ENCODE assay signal across 7 cellular contexts in genomic region chr22:27879923-27880322, GRCh38. TPM values are rescaled to one million over a fixed set of nuclear protein-coding genes. Genes with fewer than 3 reads are reported as not detected.
DNase-seq lines count a peak whose midpoint lies in the region; ATAC-seq, FAIRE-seq and TF ChIP-seq lines count a peak whose summit lies in the region.

No MANE protein-coding gene starts in this region.

- no peak overlapping the region for H3K27ac ChIP-seq in GM12878 (ENCODE audit: control insufficient read depth, insufficient read depth)
- H3K27ac ChIP-seq in kidney (ENCODE audit: low read depth in 2 of 2, low read length in 2 of 2), result no peak overlapping the region
- H3K27ac ChIP-seq in transverse colon, result peak overlapping the region; percentile 68 to 85 (median 80)

- BruUV-seq in GM12878 (replicated peaks; lab: Mats Ljungman, UMichigan), result no TSS peak

- 88% methylated on average over 1 of the region's 1 CpG for WGBS in GM12878 (ENCODE audit: insufficient coverage, insufficient replicate concordance, low lambda C conversion rate, missing lambda C conversion rate)
- 67 to 94% methylated on average over 1 of the region's 1 CpG for WGBS in transverse colon (ENCODE audit: low coverage in 1 of 2), 2 donors

- H3K27me3 ChIP-seq in Loucy (ENCODE audit: insufficient read depth, low read length, poor library complexity, severe bottlenecking), result no peaks in the 10 kb centered on the region
- H3K27me3 ChIP-seq in GM12878 (replicated peaks in 1 of 2; ENCODE audit: control insufficient read depth in 2 of 2, insufficient read depth in 2 of 2, low read length in 1 of 2), result no peaks in the 10 kb centered on the region
- no peaks in the 10 kb centered on the region for H3K27me3 ChIP-seq in transverse colon

- TF ChIP-seq EP300 in GM12878 (IDR thresholded peaks at IDR 0.05; ENCODE audit: borderline replicate concordance in 1 of 2, control insufficient read depth in 1 of 2, low read depth in 2 of 2, low read length in 2 of 2) (no peak), transverse colon (IDR thresholded peaks at IDR 0.05; ENCODE audit: low read depth) (no peak)

- no peak for TF ChIP-seq RAD21 in GM12878 (IDR thresholded peaks at IDR 0.05; ENCODE audit: insufficient read depth, low read depth, low read length)

- H3K4me3 ChIP-seq in Loucy (ENCODE audit: low read length, poor library complexity, severe bottlenecking) (no peak overlapping the region), GM12878 (no peak overlapping the region), kidney (ENCODE audit: low read length in 2 of 2) (no peak overlapping the region), transverse colon (no peak overlapping the region)

- TF ChIP-seq CTCF in GM10248 (IDR thresholded peaks at IDR 0.05; ENCODE audit: control extremely low read depth, extremely low read depth, low read depth, missing control alignments), result peak; percentile 45
- peak; percentile 69 for TF ChIP-seq CTCF in Loucy (conservative IDR thresholded peaks at IDR 0.05; ENCODE audit: low read length)
- TF ChIP-seq CTCF in GM12878 (IDR thresholded peaks at IDR 0.05 in 2 of 3, conservative IDR thresholded peaks at IDR 0.05 in 1 of 3; ENCODE audit: control insufficient read depth in 2 of 3, extremely low read depth in 1 of 3, insufficient read depth in 1 of 3, low read depth in 3 of 3, low read length in 3 of 3), result peak; percentile 44 to 61 (median 60)
- TF ChIP-seq CTCF in kidney (IDR thresholded peaks at IDR 0.05; ENCODE audit: borderline replicate concordance, extremely low read depth, insufficient read depth), result peak; percentile 11
- peak; percentile 48 to 57 (median 53) for TF ChIP-seq CTCF in transverse colon (IDR thresholded peaks at IDR 0.05)

- CTCF ChIA-PET in GM10248 (lab: Yijun Ruan, JAX) (interaction anchor here (0.7 to 11.2 kb wide), 17 partner anchors 9 to 589 kb away, joined by 3 to 128 read pairs (median 6); no protein-coding TSS in a partner anchor), GM12878 (lab: Yijun Ruan, JAX) (interaction anchor here (0.5 to 5.6 kb wide), 20 partner anchors 9 to 703 kb away, joined by 3 to 87 read pairs (median 6); partner anchors contain the start of gene PITPNB)

- H4K20me1 ChIP-seq in Loucy (ENCODE audit: insufficient read depth, low read length, poor library complexity, severe bottlenecking), result peaks cover 27% of the 10 kb centered on the region
- peaks cover 7% of the 10 kb centered on the region for H4K20me1 ChIP-seq in GM12878 (ENCODE audit: control insufficient read depth, insufficient read depth)

- no peak overlapping the region for H3K9ac ChIP-seq in Loucy (ENCODE audit: low read depth, low read length, poor library complexity, severe bottlenecking)
- H3K9ac ChIP-seq in GM12878 (ENCODE audit: control insufficient read depth, insufficient read depth, low read length), result no peak overlapping the region
- H3K9ac ChIP-seq in kidney (ENCODE audit: low read length in 2 of 2), result no peak overlapping the region

- no peak for TF ChIP-seq POLR2A in GM12878 (IDR thresholded peaks at IDR 0.05; ENCODE audit: low read depth, low read length)
- no peak for TF ChIP-seq POLR2A in transverse colon (IDR thresholded peaks at IDR 0.05)

- DNase-seq in GM10248 (ENCODE audit: extremely low spot score) (peak; percentile 28), GM12878 (ENCODE audit: low read depth, low spot score) (no peak), kidney (no peak), transverse colon (no peak), HuH-7.5 (ENCODE audit: low spot score) (no peak)
- no peak for DNase-seq in activated naive CD4-positive, alpha-beta T cell treated with Interleukin-2 at 50 U/mL for 16 hours

- H3K4me1 ChIP-seq in Loucy (ENCODE audit: insufficient read depth, low read length, poor library complexity, severe bottlenecking) (peaks cover 17% of the 10 kb centered on the region), GM12878 (ENCODE audit: control insufficient read depth, insufficient read depth, low read length) (peaks cover 34% of the 10 kb centered on the region), kidney (ENCODE audit: control insufficient read depth in 1 of 2, insufficient read depth in 1 of 2, low read depth in 1 of 2, low read length in 2 of 2) (peaks cover 3 to 11% of the 10 kb centered on the region in 2 donors), transverse colon (peaks cover 22 to 89% (median 39%) of the 10 kb centered on the region in 4 donors)

- FAIRE-seq in GM12878 (lab: Jason Lieb, UNC), result no peak
- FAIRE-seq in kidney (lab: Jason Lieb, UNC), result no peak

- SMC1A ChIA-PET in GM12878 (lab: Charles Lee; ENCODE audit: uncharacterized antibody, unreplicated experiment), result interaction anchor here (0.8 to 9.0 kb wide), 11 partner anchors 12 to 132 kb away, joined by 3 to 65 read pairs (median 4); partner anchors contain the start of gene PITPNB

- no peaks in the 10 kb centered on the region for H3K9me2 ChIP-seq in Loucy (replicated peaks; ENCODE audit: low read depth, low read length)

- H3K4me2 ChIP-seq in Loucy (ENCODE audit: low read depth, low read length, poor library complexity, severe bottlenecking) (no peak overlapping the region), GM12878 (ENCODE audit: control insufficient read depth, insufficient read depth) (no peak overlapping the region)

- in situ Hi-C loops in GM12878 (cut with MboI) (no loop called here), transverse colon (cut with MboI; ENCODE audit: low pct_ligation_motif_present in 1 of 4, low pct_unique_long_range_greater_than_20kb in 1 of 4, low sequenced_read_pairs in 3 of 4) (loop anchor here (5.0 to 25.0 kb wide), 2 partner anchors 132 to 707 kb away; no protein-coding TSS in a partner anchor)

- H2AFZ ChIP-seq in Loucy (ENCODE audit: low read length) (no peak overlapping the region), GM12878 (ENCODE audit: control insufficient read depth, low read depth, low read length) (no peak overlapping the region)

- ATAC-seq in GM12878, result peak; percentile 89

- RAD21 ChIA-PET in GM12878 (lab: Charles Lee; ENCODE audit: unreplicated experiment), result interaction anchor here (0.7 to 1.4 kb wide), 3 partner anchors 14 to 709 kb away, joined by 3 read pairs; no protein-coding TSS in a partner anchor

- H3F3A ChIP-seq in Loucy (ENCODE audit: low read depth), result no peaks in the 10 kb centered on the region

- intact Hi-C loops in GM12878 (cut with micrococcal nuclease; ENCODE audit: unreplicated experiment) (loop anchor here (1.0 kb wide), 1 partner anchor 129 kb away; no protein-coding TSS in a partner anchor), kidney (cut with DNase I) (loop anchor here (5.0 kb wide), 1 partner anchor 132 kb away; no protein-coding TSS in a partner anchor), transverse colon (cut with DNase I; ENCODE audit: low total_unique reads) (no loop called here)

- H3K79me2 ChIP-seq in Loucy (ENCODE audit: insufficient read depth, low read length), result peaks cover 42% of the 10 kb centered on the region; the same call in 1 of the 2 replicates
- peaks cover 9% of the 10 kb centered on the region for H3K79me2 ChIP-seq in GM12878 (ENCODE audit: control insufficient read depth, insufficient read depth, low read length)

- H3K9me3 ChIP-seq in Loucy (ENCODE audit: insufficient read depth, low read depth, low read length), result no peaks in the 10 kb centered on the region
- no peaks in the 10 kb centered on the region for H3K9me3 ChIP-seq in GM12878 (replicated peaks; ENCODE audit: control insufficient read depth, insufficient read depth, low read length)
- H3K9me3 ChIP-seq in kidney (ENCODE audit: control insufficient read depth in 1 of 2, low read length in 2 of 2), result no peaks in the 10 kb centered on the region
- no peaks in the 10 kb centered on the region for H3K9me3 ChIP-seq in transverse colon

- H3K36me3 ChIP-seq in Loucy (ENCODE audit: insufficient read depth, low read length) (peaks cover 11% of the 10 kb centered on the region; the same call in 1 of the 2 replicates), GM12878 (ENCODE audit: control insufficient read depth in 2 of 2, insufficient read depth in 2 of 2, low read length in 1 of 2) (peaks cover 5 to 20% of the 10 kb centered on the region in 2 experiments), kidney (ENCODE audit: control insufficient read depth in 1 of 2, insufficient read depth in 2 of 2, low read length in 2 of 2) (peaks cover 0 to 3% of the 10 kb centered on the region in 2 donors), transverse colon (no peaks in the 10 kb centered on the region)

- POLR2A ChIA-PET in GM10248 (lab: Yijun Ruan, JAX) (no interaction called here), GM12878 (lab: Charles Lee) (interaction anchor here (1.4 kb wide), 1 partner anchor 34 kb away, joined by 3 read pairs; no protein-coding TSS in a partner anchor)

TF ChIP-seq in GM12878, 131 proteins besides CTCF, POLR2A, EP300 and RAD21 (continues in another document):
- TF ChIP-seq YY1 (IDR thresholded peaks at IDR 0.05; ENCODE audit: low read depth, low read length), result peak; percentile 48; the same call in 1 of the 2 replicates
- no peak for TF ChIP-seq DPF2 (IDR thresholded peaks at IDR 0.05)

RNA-seq across cellular contexts. Expression of gene PITPNB, which starts 39.1 kb away (rescaled TPM):
- total RNA-seq in GM12878 (2013; cell fraction: nucleolus; rRNA removed), result 136 and 166 TPM in 2 replicates
- total RNA-seq in GM12878 (2014; rRNA removed) (19.7 and 20.1 TPM in 2 replicates), GM12878 (2014; rRNA removed; fragmentation: Illumina TruSeq; extraction: Trizol) (24.8 and 25.4 TPM in 2 replicates), GM12878 (2021) (73.0 and 75.9 TPM in 2 replicates), kidney (72.0 TPM), transverse colon (10 to 100 TPM; 28.0 to 48.2 (median 40.3) TPM)
- polyA plus RNA-seq in GM12878 (2011; ENCODE audit: low read depth), result 35.7 TPM
- polyA plus RNA-seq in GM12878 (2011; rRNA removed) (76.4 and 76.9 TPM in 2 replicates), GM12878 (2014; fragmentation: Illumina TruSeq; extraction: Trizol) (76.1 and 97.2 TPM in 2 replicates), GM12878 (2014; fragmentation: Nextera tagmentation; extraction: Ambion mirVana) (10 to 100 TPM; 43.5 to 52.8 TPM), GM12878 (2014; rRNA removed) (47.0 and 53.9 TPM in 2 replicates), GM12878 (2016; fragmentation: Nextera tagmentation; extraction: Ambion mirVana) (100 to 1,000 TPM; 109 to 116 TPM), kidney (ENCODE audit: insufficient read depth, low read depth, low replicate concordance) (23.7 TPM)
- polyA plus RNA-seq in GM12878 (2011; cell fraction: cytosol; rRNA removed), result 28.0 and 33.3 TPM in 2 replicates
- 75.8 and 82.1 TPM in 2 replicates for polyA plus RNA-seq in GM12878 (2011; cell fraction: nucleus; rRNA removed)
- polyA plus RNA-seq in GM12878 (2012), result 43.7 and 47.0 TPM in 2 replicates
- 47.2 and 68.1 TPM in 2 replicates for polyA minus RNA-seq in GM12878 (2011; rRNA and poly(A)+ RNA removed)
- polyA minus RNA-seq in GM12878 (2011; cell fraction: cytosol; rRNA and poly(A)+ RNA removed), result 17.6 and 22.0 TPM in 2 replicates
- polyA minus RNA-seq in GM12878 (2011; cell fraction: nucleus; rRNA and poly(A)+ RNA removed), result 48.7 and 96.4 TPM in 2 replicates

Comparison
In these comparisons a context has a peak if more than half of its experiments do, and no peak if none do; other contexts are left out.
1. CTCF ChIP-seq: peak in every context shown above with its lines; median percentile 69 in Loucy; 60 in GM12878; 53 in transverse colon; 45 in GM10248; 11 in kidney.
2. H3K27ac ChIP-seq: peak in transverse colon (4 of 4); none in GM12878 (single experiment) and kidney (0 of 2).